27 cellular contexts compared by ENCODE assay signal in the genomic region with DNA sequence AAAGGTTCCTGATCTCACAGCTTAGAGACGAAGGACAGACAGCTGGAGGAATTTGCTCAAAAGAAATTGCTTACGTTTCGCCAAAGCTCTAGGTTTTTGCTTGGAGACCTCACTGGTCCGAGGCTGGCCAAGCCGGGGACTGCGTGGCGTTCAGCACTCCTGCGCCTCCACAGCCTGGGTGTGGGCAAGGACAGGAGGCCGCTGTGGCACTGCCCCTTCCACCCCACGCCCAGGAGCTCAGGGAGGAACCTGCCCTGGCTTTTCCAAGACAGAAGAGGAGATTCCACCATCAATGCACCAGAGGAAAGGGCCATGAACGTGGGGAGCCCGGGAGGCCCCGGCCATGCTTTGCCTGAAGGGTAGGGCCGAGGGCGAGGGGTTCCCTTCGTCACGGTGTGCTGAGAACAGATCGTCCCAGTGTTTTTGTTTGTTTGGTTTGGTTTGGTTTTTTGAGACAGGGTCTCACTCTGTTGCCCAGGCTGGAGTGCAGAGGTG.
"Had no signal": no experiment of that assay in that cellular context is flagged by ENCODE, and none has a peak within 500 bp of the region (broad histone marks: within the 10 kb centered on the region; RNA-seq: fewer than 3 reads in every experiment).

No MANE protein-coding gene starts in this region.

- H3K4me3 ChIP-seq: coronary artery, dorsolateral prefrontal cortex, gastrocnemius medialis, heart left ventricle had no signal

- H3K27me3 ChIP-seq: brain microvascular endothelial cell, gastrocnemius medialis, heart left ventricle had no signal

- H3K27ac Mint-ChIP-seq: activated CD8-positive, alpha-beta T cell treated with anti-CD3 and anti-CD28 coated beads for 36 hours; activated naive CD8-positive, alpha-beta T cell; activated T-helper 17 cell treated with anti-CD3 and anti-CD28 coated beads, Interleukin-2, amount 50 U/mL, for 72 hours; dendritic cell treated with granulocyte-macrophage colony-stimulating factor and Interleukin-4, amounts not matched to agents 40 ng/mL and 50 ng/mL, for 4 days; endodermal cell had no signal

- H3K9me3 Mint-ChIP-seq: activated CD8-positive, alpha-beta T cell treated with anti-CD3 and anti-CD28 coated beads for 36 hours; activated T-cell treated with anti-CD3 and anti-CD28 coated beads, Interleukin-2, amount 50 U/mL, for 4 hours; activated T-helper 17 cell treated with anti-CD3 and anti-CD28 coated beads, Interleukin-2, amount 50 U/mL, for 72 hours; central memory CD8-positive, alpha-beta T cell had no signal

- H3K36me3 ChIP-seq: brain microvascular endothelial cell, gastrocnemius medialis, heart left ventricle had no signal

- H3K9me3 ChIP-seq: gastrocnemius medialis had no signal

- ATAC-seq: activated CD8-positive, alpha-beta T cell treated with anti-CD3 and anti-CD28 coated beads for 36 hours; activated T-cell treated with anti-CD3 and anti-CD28 coated beads, Interleukin-2, amount 50 U/mL, for 4 hours; activated T-helper 17 cell treated with anti-CD3 and anti-CD28 coated beads, Interleukin-2, amount 50 U/mL, for 72 hours; gastrocnemius medialis; heart left ventricle had no signal

- H3K4me3 Mint-ChIP-seq: activated CD8-positive, alpha-beta T cell treated with anti-CD3 and anti-CD28 coated beads for 36 hours; activated naive CD8-positive, alpha-beta T cell; activated T-cell treated with anti-CD3 and anti-CD28 coated beads, Interleukin-2, amount 50 U/mL, for 4 hours; activated T-helper 17 cell treated with anti-CD3 and anti-CD28 coated beads, Interleukin-2, amount 50 U/mL, for 72 hours; central memory CD8-positive, alpha-beta T cell; dendritic cell treated with granulocyte-macrophage colony-stimulating factor and Interleukin-4, amounts not matched to agents 40 ng/mL and 50 ng/mL, for 4 days; endodermal cell had no signal

- H3K27me3 Mint-ChIP-seq: activated CD8-positive, alpha-beta T cell treated with anti-CD3 and anti-CD28 coated beads for 36 hours had no signal

- H3K4me1 ChIP-seq: gastrocnemius medialis, heart left ventricle had no signal

- H3K27ac ChIP-seq: brain microvascular endothelial cell, coronary artery, dorsolateral prefrontal cortex, gastrocnemius medialis, heart left ventricle had no signal

- H3K4me1 Mint-ChIP-seq: activated T-helper 17 cell treated with anti-CD3 and anti-CD28 coated beads, Interleukin-2, amount 50 U/mL, for 72 hours; central memory CD8-positive, alpha-beta T cell had no signal

- DNase-seq: activated CD4-positive, alpha-beta T cell treated with anti-CD3 and anti-CD28 coated beads for 48 hours; activated CD4-positive, alpha-beta T cell treated with anti-CD3 and anti-CD28 coated beads, Interleukin-2, amount 50 U/mL, for 1 hour; activated CD4-positive, alpha-beta T cell treated with anti-CD3 and anti-CD28 coated beads, Interleukin-2, amount 50 U/mL, for 48 hours; activated CD8-positive, alpha-beta memory T cell treated with anti-CD3 and anti-CD28 coated beads for 24 hours; activated CD8-positive, alpha-beta T cell treated with anti-CD3 and anti-CD28 coated beads for 36 hours; activated effector memory CD4-positive, alpha-beta T cell treated with Interleukin-2 at 50 U/mL for 16 hours; activated gamma-delta T cell treated with Interleukin-2 at 50 U/mL for 16 hours; activated naive CD4-positive, alpha-beta T cell treated with anti-CD3 and anti-CD28 coated beads, Interleukin-2, amount 50 U/mL, for 16 hours; activated naive CD4-positive, alpha-beta T cell treated with Interleukin-2 at 50 U/mL for 16 hours; activated T-cell treated with anti-CD3 and anti-CD28 coated beads, Interleukin-2, amount 50 U/mL, for 4 hours; amniotic stem cell; anterior cingulate cortex; brain microvascular endothelial cell; dorsolateral prefrontal cortex; effector memory CD4-positive, alpha-beta T cell; endodermal cell; foreskin fibroblast; gastrocnemius medialis; glutamatergic neuron; heart left ventricle; T-helper 2 cell had no signal

- FAIRE-seq: astrocyte had no signal
